10 cellular contexts compared by ENCODE assay signal in the genomic region with DNA sequence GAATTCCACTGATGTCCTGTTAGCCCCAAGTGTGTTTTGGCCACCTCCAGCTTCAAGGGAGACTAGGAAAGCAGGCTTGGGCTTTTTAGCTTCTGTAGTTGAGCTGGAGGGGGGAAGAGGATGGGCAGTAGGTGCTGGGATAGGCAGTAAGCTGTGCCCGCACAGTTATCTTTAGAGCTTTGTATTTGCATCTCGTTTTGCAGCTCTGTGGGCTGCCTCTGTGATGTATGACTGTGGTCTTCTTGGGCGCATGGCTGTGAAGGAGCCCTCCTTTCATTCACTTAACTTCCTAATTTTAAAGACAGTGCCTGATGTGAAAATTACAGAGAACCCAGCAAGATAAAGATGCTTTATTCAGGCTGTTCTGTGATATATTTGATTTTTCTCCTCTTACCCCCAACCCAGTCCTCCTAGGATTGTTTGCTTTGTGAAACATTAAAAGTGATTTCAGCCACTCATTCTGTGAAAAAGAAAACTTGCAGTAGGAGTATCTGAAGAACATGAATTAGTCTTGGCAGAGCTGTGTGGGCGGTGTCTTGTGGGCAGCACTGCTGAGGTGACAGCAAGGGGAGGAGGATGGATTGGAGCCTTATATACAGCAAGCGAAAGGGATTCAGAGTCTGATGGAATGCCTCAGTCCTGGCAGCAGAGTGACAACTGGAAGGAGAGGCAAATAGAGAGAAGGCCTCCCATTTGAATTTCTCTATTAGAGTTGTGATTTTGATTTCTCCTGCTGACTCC.
DNase-seq lines count a peak whose midpoint lies in the region; ATAC-seq and TF ChIP-seq lines count a peak whose summit lies in the region.
"Had no signal": no experiment of that assay in that cellular context is flagged by ENCODE, and none has a peak within 500 bp of the region (broad histone marks: within the 10 kb centered on the region; RNA-seq: fewer than 3 reads in every experiment).

No MANE protein-coding gene starts in this region.

- H3K27ac Mint-ChIP-seq in activated naive CD8-positive, alpha-beta T cell treated with anti-CD3 and anti-CD28 coated beads, Interleukin-2, amount 50 U/mL, for 24 hours, result peak overlapping the region; percentile 34

- DNase-seq in activated naive CD8-positive, alpha-beta T cell treated with anti-CD3 and anti-CD28 coated beads, Interleukin-2, amount 50 U/mL, for 24 hours, result peak; percentile 49
- DNase-seq in stimulated activated CD4-positive, alpha-beta T cell treated with anti-CD3 and anti-CD28 coated beads, Interleukin-2, amount 100 ng/mL, for 48 hours, result peak; percentile 49 to 60
- DNase-seq in glomerular visceral epithelial cell (ENCODE audit: extremely low spot score) (no peak), SIG-M5 treated with dmso at 0.1 percent for 504 hours (lab: John Stamatoyannopoulos, UW; ENCODE audit: unreplicated experiment) (no peak), epidermal melanocyte (ENCODE audit: insufficient read length, low spot score) (no peak), tibial nerve (ENCODE audit: low spot score in 2 of 2) (no peak)
- DNase-seq: kidney, MG63 had no signal

- no peak overlapping the region for H3K4me3 Mint-ChIP-seq in activated naive CD8-positive, alpha-beta T cell treated with anti-CD3 and anti-CD28 coated beads, Interleukin-2, amount 50 U/mL, for 24 hours

- peaks cover 44% of the 10 kb centered on the region for H3K36me3 Mint-ChIP-seq in activated naive CD8-positive, alpha-beta T cell treated with anti-CD3 and anti-CD28 coated beads, Interleukin-2, amount 50 U/mL, for 24 hours (ENCODE audit: low read depth)

- H3K36me3 ChIP-seq in tibial nerve, result peaks cover 0 to 62% (median 18%) of the 10 kb centered on the region in 3 donors

- TF ChIP-seq EP300 in tibial nerve (IDR thresholded peaks at IDR 0.05), result no peak

- ATAC-seq in GM19324 (IDR thresholded peaks at IDR 0.05; ENCODE audit: low FRiP score, unreplicated experiment) (peak; percentile 58), HG03521 (IDR thresholded peaks at IDR 0.05; ENCODE audit: unreplicated experiment) (peak; percentile 54)
- ATAC-seq in activated naive CD8-positive, alpha-beta T cell treated with anti-CD3 and anti-CD28 coated beads, Interleukin-2, amount 50 U/mL, for 24 hours, result peak; percentile 88

- no peak overlapping the region for H3K4me3 ChIP-seq in tibial nerve
- H3K4me3 ChIP-seq: MG63 had no signal

- H3K27me3 Mint-ChIP-seq in activated naive CD8-positive, alpha-beta T cell treated with anti-CD3 and anti-CD28 coated beads, Interleukin-2, amount 50 U/mL, for 24 hours, result no peaks in the 10 kb centered on the region

- peaks cover 0 to 11% (median 0%) of the 10 kb centered on the region in 4 donors for H3K9me3 ChIP-seq in tibial nerve
- H3K9me3 ChIP-seq: MG63 had no signal

- no peaks in the 10 kb centered on the region for H3K27me3 ChIP-seq in tibial nerve
- H3K27me3 ChIP-seq: MG63 had no signal

- TF ChIP-seq POLR2A in tibial nerve (IDR thresholded peaks at IDR 0.05), result no peak

- no peak overlapping the region for H3K27ac ChIP-seq in tibial nerve

- H3K4me1 ChIP-seq in tibial nerve, result peaks cover 0 to 9% (median 0%) of the 10 kb centered on the region in 4 donors

- WGBS in tibial nerve, 2 donors, result 66 to 73% methylated on average over 5 of the region's 5 CpGs

- TF ChIP-seq CTCF in tibial nerve (IDR thresholded peaks at IDR 0.05), result no peak

- peaks cover 4% of the 10 kb centered on the region for H3K9me3 Mint-ChIP-seq in activated naive CD8-positive, alpha-beta T cell treated with anti-CD3 and anti-CD28 coated beads, Interleukin-2, amount 50 U/mL, for 24 hours

- H3K4me1 Mint-ChIP-seq in activated naive CD8-positive, alpha-beta T cell treated with anti-CD3 and anti-CD28 coated beads, Interleukin-2, amount 50 U/mL, for 24 hours, result peaks cover 34% of the 10 kb centered on the region

Comparison
In these comparisons a context has a peak if more than half of its experiments do, and no peak if none do; other contexts are left out.
1. DNase-seq: peak in activated naive CD8-positive, alpha-beta T cell treated with anti-CD3 and anti-CD28 coated beads, Interleukin-2, amount 50 U/mL, for 24 hours (single experiment) and stimulated activated CD4-positive, alpha-beta T cell treated with anti-CD3 and anti-CD28 coated beads, Interleukin-2, amount 100 ng/mL, for 48 hours (2 of 2); none in glomerular visceral epithelial cell (single experiment), SIG-M5 treated with dmso at 0.1 percent for 504 hours (single experiment), epidermal melanocyte (single experiment) and tibial nerve (0 of 2).
2. Peak in every context shown above with its lines, with median percentiles within 50 percentile points of each other: ATAC-seq.